ENCODE assay signal across 8 cellular contexts in genomic region chr2:241733391-241734207, GRCh38. TPM values are rescaled to one million over a fixed set of nuclear protein-coding genes. Genes with fewer than 3 reads are reported as not detected.
DNase-seq lines count a peak whose midpoint lies in the region; ATAC-seq and TF ChIP-seq lines count a peak whose summit lies in the region.
"Had no signal": no experiment of that assay in that cellular context is flagged by ENCODE, and none has a peak within 500 bp of the region (broad histone marks: within the 10 kb centered on the region; RNA-seq: fewer than 3 reads in every experiment).

No MANE protein-coding gene starts in this region.

- no peak for ATAC-seq in activated CD8-positive, alpha-beta T cell treated with anti-CD3 and anti-CD28 coated beads, Interleukin-2, amount 10 ng/mL, durations not matched to agents 7 days and 5 days
- ATAC-seq in stimulated activated naive B cell treated with anti-CD40 and anti-IgM and Interleukin-4, amounts not matched to agents 10 μg/mL and 1 μg/mL and 100 μg/mL, for 72 hours (replicated peaks), result no peak
- ATAC-seq in HG03354 (IDR thresholded peaks at IDR 0.05; ENCODE audit: poor library complexity, severe bottlenecking, unreplicated experiment) (no peak), HG02884 (IDR thresholded peaks at IDR 0.05; ENCODE audit: unreplicated experiment) (no peak), GM21576 (IDR thresholded peaks at IDR 0.05; ENCODE audit: unreplicated experiment) (no peak)

- H3K4me1 Mint-ChIP-seq in activated CD8-positive, alpha-beta T cell treated with anti-CD3 and anti-CD28 coated beads, Interleukin-2, amount 10 ng/mL, durations not matched to agents 7 days and 5 days (ENCODE audit: low read depth), result peaks cover 51% of the 10 kb centered on the region
- peaks cover 35 to 46% of the 10 kb centered on the region in 2 donors for H3K4me1 Mint-ChIP-seq in stimulated activated naive B cell treated with anti-CD40 and anti-IgM and Interleukin-4, amounts not matched to agents 10 μg/mL and 1 μg/mL and 100 μg/mL, for 72 hours

- no peaks in the 10 kb centered on the region for H3K27me3 Mint-ChIP-seq in activated CD8-positive, alpha-beta T cell treated with anti-CD3 and anti-CD28 coated beads, Interleukin-2, amount 10 ng/mL, durations not matched to agents 7 days and 5 days (ENCODE audit: low read depth)
- no peaks in the 10 kb centered on the region for H3K27me3 Mint-ChIP-seq in stimulated activated naive B cell treated with anti-CD40 and anti-IgM and Interleukin-4, amounts not matched to agents 10 μg/mL and 1 μg/mL and 100 μg/mL, for 72 hours

- H3K36me3 Mint-ChIP-seq in activated CD8-positive, alpha-beta T cell treated with anti-CD3 and anti-CD28 coated beads, Interleukin-2, amount 10 ng/mL, durations not matched to agents 7 days and 5 days (ENCODE audit: low read depth), result peaks cover 6% of the 10 kb centered on the region
- peaks cover 15 to 28% of the 10 kb centered on the region in 2 donors for H3K36me3 Mint-ChIP-seq in stimulated activated naive B cell treated with anti-CD40 and anti-IgM and Interleukin-4, amounts not matched to agents 10 μg/mL and 1 μg/mL and 100 μg/mL, for 72 hours

- H3K9me3 ChIP-seq in iPS-20b (ENCODE audit: insufficient read depth, low read depth, low read length), result no peaks in the 10 kb centered on the region

- H3K4me3 Mint-ChIP-seq in activated CD8-positive, alpha-beta T cell treated with anti-CD3 and anti-CD28 coated beads, Interleukin-2, amount 10 ng/mL, durations not matched to agents 7 days and 5 days, result peak overlapping the region; percentile 60
- peak overlapping the region; percentile 75 to 86 for H3K4me3 Mint-ChIP-seq in stimulated activated naive B cell treated with anti-CD40 and anti-IgM and Interleukin-4, amounts not matched to agents 10 μg/mL and 1 μg/mL and 100 μg/mL, for 72 hours

- no peak for TF ChIP-seq CTCF in HL-60 (IDR thresholded peaks at IDR 0.05; ENCODE audit: insufficient read depth, low read length)

- H3K27ac ChIP-seq in HL-60 (replicated peaks) (peak overlapping the region; percentile 45), iPS-20b (ENCODE audit: low read length) (no peak overlapping the region)

- no peaks in the 10 kb centered on the region for H3K27me3 ChIP-seq in HL-60 (ENCODE audit: insufficient read depth, poor library complexity, severe bottlenecking)
- H3K27me3 ChIP-seq in iPS-20b (ENCODE audit: insufficient read depth, low read length), result peaks cover 11% of the 10 kb centered on the region

- H3K27ac Mint-ChIP-seq in activated CD8-positive, alpha-beta T cell treated with anti-CD3 and anti-CD28 coated beads, Interleukin-2, amount 10 ng/mL, durations not matched to agents 7 days and 5 days, result peak overlapping the region; percentile 46
- peak overlapping the region; percentile 89 for H3K27ac Mint-ChIP-seq in stimulated activated naive B cell treated with anti-CD40 and anti-IgM and Interleukin-4, amounts not matched to agents 10 μg/mL and 1 μg/mL and 100 μg/mL, for 72 hours

- H3K9me3 Mint-ChIP-seq in activated CD8-positive, alpha-beta T cell treated with anti-CD3 and anti-CD28 coated beads, Interleukin-2, amount 10 ng/mL, durations not matched to agents 7 days and 5 days (ENCODE audit: insufficient read depth), result no peaks in the 10 kb centered on the region
- H3K9me3 Mint-ChIP-seq in stimulated activated naive B cell treated with anti-CD40 and anti-IgM and Interleukin-4, amounts not matched to agents 10 μg/mL and 1 μg/mL and 100 μg/mL, for 72 hours, result peaks cover 3 to 9% of the 10 kb centered on the region in 2 donors

- peak overlapping the region; percentile 42 for H3K4me3 ChIP-seq in HL-60 (replicated peaks; ENCODE audit: insufficient read depth, low read length)
- peak overlapping the region; percentile 61; the same call in 1 of the 2 replicates for H3K4me3 ChIP-seq in iPS-20b (ENCODE audit: low read length)

- no peaks in the 10 kb centered on the region for H3K4me1 ChIP-seq in iPS-20b (ENCODE audit: insufficient read depth, low read length)

- CTCF ChIA-PET in activated CD8-positive, alpha-beta T cell treated with anti-CD3 and anti-CD28 coated beads, Interleukin-2, amount 10 ng/mL, durations not matched to agents 7 days and 5 days (lab: Charles Lee), result interaction anchor here (0.6 to 1.9 kb wide), 8 partner anchors 8 to 145 kb away, joined by 3 to 18 read pairs (median 5); partner anchors contain the start of genes DTYMK and ING5

- no peak overlapping the region for H3K9ac ChIP-seq in iPS-20b (ENCODE audit: low read depth, low read length)

- no peak for DNase-seq in HL-60 (ENCODE audit: low read depth in 1 of 2, low spot score in 1 of 2)
- no peak for DNase-seq in activated CD8-positive, alpha-beta T cell treated with anti-CD3 and anti-CD28 coated beads, Interleukin-2, amount 10 ng/mL, durations not matched to agents 7 days and 5 days
- no peak for DNase-seq in stimulated activated naive B cell treated with anti-CD40 and anti-IgM and Interleukin-4, amounts not matched to agents 10 μg/mL and 1 μg/mL and 100 μg/mL, for 72 hours
- DNase-seq: NCI-H187 treated with DMSO at 0.1 percent for 48 hours had no signal

- POLR2A ChIA-PET in activated CD8-positive, alpha-beta T cell treated with anti-CD3 and anti-CD28 coated beads, Interleukin-2, amount 10 ng/mL, durations not matched to agents 7 days and 5 days (lab: Charles Lee), result interaction anchor here (1.0 to 2.4 kb wide), 2 partner anchors 31 to 47 kb away, joined by 3 to 20 read pairs; partner anchors contain the start of genes DTYMK and ING5

- no peaks in the 10 kb centered on the region for H3K36me3 ChIP-seq in iPS-20b (ENCODE audit: insufficient read depth, low read depth, low read length)

RNA-seq across cellular contexts. Expression of gene D2HGDH, which starts 0.8 kb away (rescaled TPM):
- total RNA-seq in activated CD8-positive, alpha-beta T cell treated with anti-CD3 and anti-CD28 coated beads, Interleukin-2, amount 10 ng/mL, durations not matched to agents 7 days and 5 days, result 10 to 100 TPM; 26.3 to 28.0 TPM

RNA-seq across cellular contexts. Expression of gene ING5, which starts 31.8 kb away (rescaled TPM):
- 10 to 100 TPM; 36.7 to 38.5 TPM for total RNA-seq in activated CD8-positive, alpha-beta T cell treated with anti-CD3 and anti-CD28 coated beads, Interleukin-2, amount 10 ng/mL, durations not matched to agents 7 days and 5 days

RNA-seq across cellular contexts. Expression of gene GAL3ST2, which starts 43.0 kb away (rescaled TPM):
- under 1 TPM; 0.34 TPM for total RNA-seq in activated CD8-positive, alpha-beta T cell treated with anti-CD3 and anti-CD28 coated beads, Interleukin-2, amount 10 ng/mL, durations not matched to agents 7 days and 5 days

RNA-seq across cellular contexts. Expression of gene DTYMK, which starts 47.0 kb away (rescaled TPM):
- total RNA-seq in activated CD8-positive, alpha-beta T cell treated with anti-CD3 and anti-CD28 coated beads, Interleukin-2, amount 10 ng/mL, durations not matched to agents 7 days and 5 days, result 100 to 1,000 TPM; 101 to 103 TPM
